1 cellular context compared by ENCODE assay signal in the genomic region with DNA sequence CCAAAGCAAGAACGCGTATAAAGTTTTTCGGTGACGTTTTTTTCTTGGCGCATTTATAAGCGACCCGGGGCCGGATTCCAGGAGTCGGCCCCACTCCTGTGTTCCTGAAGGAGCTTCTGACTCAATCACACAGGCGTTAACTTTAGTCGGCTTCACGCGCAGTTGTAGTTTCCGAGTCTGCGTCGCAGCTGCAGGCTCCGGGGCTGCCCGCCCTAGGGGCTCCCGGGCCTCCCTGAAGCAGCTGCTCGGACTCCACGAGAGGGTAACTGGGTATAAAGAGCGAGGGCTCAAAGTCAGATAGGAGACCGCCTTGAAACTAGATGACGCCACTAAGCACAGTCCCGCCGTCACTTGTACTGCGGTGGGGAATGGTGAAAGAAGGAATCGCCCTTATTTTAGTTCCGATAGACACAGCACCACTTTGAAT.
A peak's percentile ranks its signal among the peaks of the same experiment; 100 is the strongest.
TF ChIP-seq lines count a peak whose summit lies in the region.

No MANE protein-coding gene starts in this region.

TF ChIP-seq in HEK293, 187 proteins besides CTCF, POLR2A, EP300 and RAD21 (continued from another document and continues in another):
- TF ChIP-seq, protein P1, sequence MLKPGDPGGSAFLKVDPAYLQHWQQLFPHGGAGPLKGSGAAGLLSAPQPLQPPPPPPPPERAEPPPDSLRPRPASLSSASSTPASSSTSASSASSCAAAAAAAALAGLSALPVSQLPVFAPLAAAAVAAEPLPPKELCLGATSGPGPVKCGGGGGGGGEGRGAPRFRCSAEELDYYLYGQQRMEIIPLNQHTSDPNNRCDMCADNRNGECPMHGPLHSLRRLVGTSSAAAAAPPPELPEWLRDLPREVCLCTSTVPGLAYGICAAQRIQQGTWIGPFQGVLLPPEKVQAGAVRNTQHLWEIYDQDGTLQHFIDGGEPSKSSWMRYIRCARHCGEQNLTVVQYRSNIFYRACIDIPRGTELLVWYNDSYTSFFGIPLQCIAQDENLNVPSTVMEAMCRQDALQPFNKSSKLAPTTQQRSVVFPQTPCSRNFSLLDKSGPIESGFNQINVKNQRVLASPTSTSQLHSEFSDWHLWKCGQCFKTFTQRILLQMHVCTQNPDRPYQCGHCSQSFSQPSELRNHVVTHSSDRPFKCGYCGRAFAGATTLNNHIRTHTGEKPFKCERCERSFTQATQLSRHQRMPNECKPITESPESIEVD (tag by site-specific recombination; IDR thresholded peaks at IDR 0.05), result no peak
- TF ChIP-seq ZNF121 (tag by site-specific recombination; IDR thresholded peaks at IDR 0.05), result no peak
- TF ChIP-seq, protein P2, sequence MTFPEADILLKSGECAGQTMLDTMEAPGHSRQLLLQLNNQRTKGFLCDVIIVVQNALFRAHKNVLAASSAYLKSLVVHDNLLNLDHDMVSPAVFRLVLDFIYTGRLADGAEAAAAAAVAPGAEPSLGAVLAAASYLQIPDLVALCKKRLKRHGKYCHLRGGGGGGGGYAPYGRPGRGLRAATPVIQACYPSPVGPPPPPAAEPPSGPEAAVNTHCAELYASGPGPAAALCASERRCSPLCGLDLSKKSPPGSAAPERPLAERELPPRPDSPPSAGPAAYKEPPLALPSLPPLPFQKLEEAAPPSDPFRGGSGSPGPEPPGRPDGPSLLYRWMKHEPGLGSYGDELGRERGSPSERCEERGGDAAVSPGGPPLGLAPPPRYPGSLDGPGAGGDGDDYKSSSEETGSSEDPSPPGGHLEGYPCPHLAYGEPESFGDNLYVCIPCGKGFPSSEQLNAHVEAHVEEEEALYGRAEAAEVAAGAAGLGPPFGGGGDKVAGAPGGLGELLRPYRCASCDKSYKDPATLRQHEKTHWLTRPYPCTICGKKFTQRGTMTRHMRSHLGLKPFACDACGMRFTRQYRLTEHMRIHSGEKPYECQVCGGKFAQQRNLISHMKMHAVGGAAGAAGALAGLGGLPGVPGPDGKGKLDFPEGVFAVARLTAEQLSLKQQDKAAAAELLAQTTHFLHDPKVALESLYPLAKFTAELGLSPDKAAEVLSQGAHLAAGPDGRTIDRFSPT (tag by site-specific recombination; IDR thresholded peaks at IDR 0.05), result no peak
- TF ChIP-seq, protein P3, sequence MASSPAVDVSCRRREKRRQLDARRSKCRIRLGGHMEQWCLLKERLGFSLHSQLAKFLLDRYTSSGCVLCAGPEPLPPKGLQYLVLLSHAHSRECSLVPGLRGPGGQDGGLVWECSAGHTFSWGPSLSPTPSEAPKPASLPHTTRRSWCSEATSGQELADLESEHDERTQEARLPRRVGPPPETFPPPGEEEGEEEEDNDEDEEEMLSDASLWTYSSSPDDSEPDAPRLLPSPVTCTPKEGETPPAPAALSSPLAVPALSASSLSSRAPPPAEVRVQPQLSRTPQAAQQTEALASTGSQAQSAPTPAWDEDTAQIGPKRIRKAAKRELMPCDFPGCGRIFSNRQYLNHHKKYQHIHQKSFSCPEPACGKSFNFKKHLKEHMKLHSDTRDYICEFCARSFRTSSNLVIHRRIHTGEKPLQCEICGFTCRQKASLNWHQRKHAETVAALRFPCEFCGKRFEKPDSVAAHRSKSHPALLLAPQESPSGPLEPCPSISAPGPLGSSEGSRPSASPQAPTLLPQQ (tag by site-specific recombination; IDR thresholded peaks at IDR 0.05), result peak; percentile 33
- peak; percentile 52 for TF ChIP-seq SP7 (tag by site-specific recombination; IDR thresholded peaks at IDR 0.05)
- TF ChIP-seq, protein P4, sequence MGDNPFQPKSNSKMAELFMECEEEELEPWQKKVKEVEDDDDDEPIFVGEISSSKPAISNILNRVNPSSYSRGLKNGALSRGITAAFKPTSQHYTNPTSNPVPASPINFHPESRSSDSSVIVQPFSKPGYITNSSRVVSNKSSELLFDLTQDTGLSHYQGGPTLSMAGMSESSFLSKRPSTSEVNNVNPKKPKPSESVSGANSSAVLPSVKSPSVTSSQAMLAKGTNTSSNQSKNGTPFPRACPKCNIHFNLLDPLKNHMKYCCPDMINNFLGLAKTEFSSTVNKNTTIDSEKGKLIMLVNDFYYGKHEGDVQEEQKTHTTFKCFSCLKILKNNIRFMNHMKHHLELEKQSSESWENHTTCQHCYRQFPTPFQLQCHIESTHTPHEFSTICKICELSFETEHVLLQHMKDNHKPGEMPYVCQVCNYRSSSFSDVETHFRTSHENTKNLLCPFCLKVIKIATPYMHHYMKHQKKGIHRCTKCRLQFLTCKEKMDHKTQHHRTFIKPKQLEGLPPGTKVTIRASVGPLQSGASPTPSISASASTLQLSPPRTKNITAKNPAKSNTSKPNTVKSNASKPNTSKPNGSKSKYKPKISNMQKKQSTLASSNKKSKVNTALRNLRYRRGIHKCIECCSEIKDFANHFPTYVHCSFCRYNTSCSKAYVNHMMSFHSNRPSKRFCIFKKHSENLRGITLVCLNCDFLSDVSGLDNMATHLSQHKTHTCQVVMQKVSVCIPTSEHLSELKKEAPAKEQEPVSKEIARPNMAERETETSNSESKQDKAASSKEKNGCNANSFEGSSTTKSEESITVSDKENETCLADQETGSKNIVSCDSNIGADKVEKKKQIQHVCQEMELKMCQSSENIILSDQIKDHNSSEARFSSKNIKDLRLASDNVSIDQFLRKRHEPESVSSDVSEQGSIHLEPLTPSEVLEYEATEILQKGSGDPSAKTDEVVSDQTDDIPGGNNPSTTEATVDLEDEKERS (tag by site-specific recombination; IDR thresholded peaks at IDR 0.05), result no peak
- TF ChIP-seq, protein P5, sequence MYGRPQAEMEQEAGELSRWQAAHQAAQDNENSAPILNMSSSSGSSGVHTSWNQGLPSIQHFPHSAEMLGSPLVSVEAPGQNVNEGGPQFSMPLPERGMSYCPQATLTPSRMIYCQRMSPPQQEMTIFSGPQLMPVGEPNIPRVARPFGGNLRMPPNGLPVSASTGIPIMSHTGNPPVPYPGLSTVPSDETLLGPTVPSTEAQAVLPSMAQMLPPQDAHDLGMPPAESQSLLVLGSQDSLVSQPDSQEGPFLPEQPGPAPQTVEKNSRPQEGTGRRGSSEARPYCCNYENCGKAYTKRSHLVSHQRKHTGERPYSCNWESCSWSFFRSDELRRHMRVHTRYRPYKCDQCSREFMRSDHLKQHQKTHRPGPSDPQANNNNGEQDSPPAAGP (tag by site-specific recombination; IDR thresholded peaks at IDR 0.05), result no peak
- TF ChIP-seq, protein P6, sequence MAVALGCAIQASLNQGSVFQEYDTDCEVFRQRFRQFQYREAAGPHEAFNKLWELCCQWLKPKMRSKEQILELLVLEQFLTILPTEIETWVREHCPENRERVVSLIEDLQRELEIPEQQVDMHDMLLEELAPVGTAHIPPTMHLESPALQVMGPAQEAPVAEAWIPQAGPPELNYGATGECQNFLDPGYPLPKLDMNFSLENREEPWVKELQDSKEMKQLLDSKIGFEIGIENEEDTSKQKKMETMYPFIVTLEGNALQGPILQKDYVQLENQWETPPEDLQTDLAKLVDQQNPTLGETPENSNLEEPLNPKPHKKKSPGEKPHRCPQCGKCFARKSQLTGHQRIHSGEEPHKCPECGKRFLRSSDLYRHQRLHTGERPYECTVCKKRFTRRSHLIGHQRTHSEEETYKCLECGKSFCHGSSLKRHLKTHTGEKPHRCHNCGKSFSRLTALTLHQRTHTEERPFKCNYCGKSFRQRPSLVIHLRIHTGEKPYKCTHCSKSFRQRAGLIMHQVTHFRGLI (tag by site-specific recombination; IDR thresholded peaks at IDR 0.05), result no peak
- TF ChIP-seq, protein P7, sequence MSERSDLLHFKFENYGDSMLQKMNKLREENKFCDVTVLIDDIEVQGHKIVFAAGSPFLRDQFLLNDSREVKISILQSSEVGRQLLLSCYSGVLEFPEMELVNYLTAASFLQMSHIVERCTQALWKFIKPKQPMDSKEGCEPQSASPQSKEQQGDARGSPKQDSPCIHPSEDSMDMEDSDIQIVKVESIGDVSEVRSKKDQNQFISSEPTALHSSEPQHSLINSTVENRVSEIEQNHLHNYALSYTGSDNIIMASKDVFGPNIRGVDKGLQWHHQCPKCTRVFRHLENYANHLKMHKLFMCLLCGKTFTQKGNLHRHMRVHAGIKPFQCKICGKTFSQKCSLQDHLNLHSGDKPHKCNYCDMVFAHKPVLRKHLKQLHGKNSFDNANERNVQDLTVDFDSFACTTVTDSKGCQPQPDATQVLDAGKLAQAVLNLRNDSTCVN (tag by site-specific recombination; optimal IDR thresholded peaks at IDR 0.05), result peak; percentile 20
- no peak for TF ChIP-seq ZNF548 (tag by site-specific recombination; IDR thresholded peaks at IDR 0.05)
- TF ChIP-seq ZNF157 (tag by site-specific recombination; IDR thresholded peaks at IDR 0.05), result no peak
- TF ChIP-seq ZNF600 (tag by site-specific recombination; IDR thresholded peaks at IDR 0.05), result peak; percentile 74
- TF ChIP-seq ZNF23 (tag by site-specific recombination; IDR thresholded peaks at IDR 0.05; ENCODE audit: borderline replicate concordance), result no peak
- TF ChIP-seq ZNF266 (tag by site-specific recombination; IDR thresholded peaks at IDR 0.05; ENCODE audit: low read depth), result no peak
- TF ChIP-seq, protein P8, sequence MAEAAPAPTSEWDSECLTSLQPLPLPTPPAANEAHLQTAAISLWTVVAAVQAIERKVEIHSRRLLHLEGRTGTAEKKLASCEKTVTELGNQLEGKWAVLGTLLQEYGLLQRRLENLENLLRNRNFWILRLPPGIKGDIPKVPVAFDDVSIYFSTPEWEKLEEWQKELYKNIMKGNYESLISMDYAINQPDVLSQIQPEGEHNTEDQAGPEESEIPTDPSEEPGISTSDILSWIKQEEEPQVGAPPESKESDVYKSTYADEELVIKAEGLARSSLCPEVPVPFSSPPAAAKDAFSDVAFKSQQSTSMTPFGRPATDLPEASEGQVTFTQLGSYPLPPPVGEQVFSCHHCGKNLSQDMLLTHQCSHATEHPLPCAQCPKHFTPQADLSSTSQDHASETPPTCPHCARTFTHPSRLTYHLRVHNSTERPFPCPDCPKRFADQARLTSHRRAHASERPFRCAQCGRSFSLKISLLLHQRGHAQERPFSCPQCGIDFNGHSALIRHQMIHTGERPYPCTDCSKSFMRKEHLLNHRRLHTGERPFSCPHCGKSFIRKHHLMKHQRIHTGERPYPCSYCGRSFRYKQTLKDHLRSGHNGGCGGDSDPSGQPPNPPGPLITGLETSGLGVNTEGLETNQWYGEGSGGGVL (tag by site-specific recombination; IDR thresholded peaks at IDR 0.05), result no peak
- TF ChIP-seq ZNF239 (tag by site-specific recombination; IDR thresholded peaks at IDR 0.05), result no peak
- no peak for TF ChIP-seq ZNF426 (tag by site-specific recombination; IDR thresholded peaks at IDR 0.05)
- peak; percentile 63; the same call in 1 of the 2 replicates for TF ChIP-seq ZNF660 (tag by site-specific recombination; IDR thresholded peaks at IDR 0.05)
- TF ChIP-seq ZEB2 (tag by site-specific recombination; IDR thresholded peaks at IDR 0.05), result peak; percentile 74
- TF ChIP-seq, protein P9, sequence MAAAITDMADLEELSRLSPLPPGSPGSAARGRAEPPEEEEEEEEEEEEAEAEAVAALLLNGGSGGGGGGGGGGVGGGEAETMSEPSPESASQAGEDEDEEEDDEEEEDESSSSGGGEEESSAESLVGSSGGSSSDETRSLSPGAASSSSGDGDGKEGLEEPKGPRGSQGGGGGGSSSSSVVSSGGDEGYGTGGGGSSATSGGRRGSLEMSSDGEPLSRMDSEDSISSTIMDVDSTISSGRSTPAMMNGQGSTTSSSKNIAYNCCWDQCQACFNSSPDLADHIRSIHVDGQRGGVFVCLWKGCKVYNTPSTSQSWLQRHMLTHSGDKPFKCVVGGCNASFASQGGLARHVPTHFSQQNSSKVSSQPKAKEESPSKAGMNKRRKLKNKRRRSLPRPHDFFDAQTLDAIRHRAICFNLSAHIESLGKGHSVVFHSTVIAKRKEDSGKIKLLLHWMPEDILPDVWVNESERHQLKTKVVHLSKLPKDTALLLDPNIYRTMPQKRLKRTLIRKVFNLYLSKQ (tag by site-specific recombination; IDR thresholded peaks at IDR 0.05; ENCODE audit: borderline replicate concordance), result no peak
- TF ChIP-seq GFI1B (tag by site-specific recombination; IDR thresholded peaks at IDR 0.05), result no peak
- TF ChIP-seq SP2 (tag by site-specific recombination; IDR thresholded peaks at IDR 0.05), result peak; percentile 69
- TF ChIP-seq, protein P10, sequence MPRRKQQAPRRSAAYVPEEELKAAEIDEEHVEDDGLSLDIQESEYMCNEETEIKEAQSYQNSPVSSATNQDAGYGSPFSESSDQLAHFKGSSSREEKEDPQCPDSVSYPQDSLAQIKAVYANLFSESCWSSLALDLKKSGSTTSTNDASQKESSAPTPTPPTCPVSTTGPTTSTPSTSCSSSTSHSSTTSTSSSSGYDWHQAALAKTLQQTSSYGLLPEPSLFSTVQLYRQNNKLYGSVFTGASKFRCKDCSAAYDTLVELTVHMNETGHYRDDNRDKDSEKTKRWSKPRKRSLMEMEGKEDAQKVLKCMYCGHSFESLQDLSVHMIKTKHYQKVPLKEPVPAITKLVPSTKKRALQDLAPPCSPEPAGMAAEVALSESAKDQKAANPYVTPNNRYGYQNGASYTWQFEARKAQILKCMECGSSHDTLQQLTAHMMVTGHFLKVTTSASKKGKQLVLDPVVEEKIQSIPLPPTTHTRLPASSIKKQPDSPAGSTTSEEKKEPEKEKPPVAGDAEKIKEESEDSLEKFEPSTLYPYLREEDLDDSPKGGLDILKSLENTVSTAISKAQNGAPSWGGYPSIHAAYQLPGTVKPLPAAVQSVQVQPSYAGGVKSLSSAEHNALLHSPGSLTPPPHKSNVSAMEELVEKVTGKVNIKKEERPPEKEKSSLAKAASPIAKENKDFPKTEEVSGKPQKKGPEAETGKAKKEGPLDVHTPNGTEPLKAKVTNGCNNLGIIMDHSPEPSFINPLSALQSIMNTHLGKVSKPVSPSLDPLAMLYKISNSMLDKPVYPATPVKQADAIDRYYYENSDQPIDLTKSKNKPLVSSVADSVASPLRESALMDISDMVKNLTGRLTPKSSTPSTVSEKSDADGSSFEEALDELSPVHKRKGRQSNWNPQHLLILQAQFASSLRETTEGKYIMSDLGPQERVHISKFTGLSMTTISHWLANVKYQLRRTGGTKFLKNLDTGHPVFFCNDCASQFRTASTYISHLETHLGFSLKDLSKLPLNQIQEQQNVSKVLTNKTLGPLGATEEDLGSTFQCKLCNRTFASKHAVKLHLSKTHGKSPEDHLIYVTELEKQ (tag by site-specific recombination; IDR thresholded peaks at IDR 0.05; ENCODE audit: borderline replicate concordance), result no peak
- no peak for TF ChIP-seq ZNF248 (tag by site-specific recombination; IDR thresholded peaks at IDR 0.05)
- TF ChIP-seq ZNF169 (tag by site-specific recombination; IDR thresholded peaks at IDR 0.05), result no peak
